In the genomic region with DNA sequence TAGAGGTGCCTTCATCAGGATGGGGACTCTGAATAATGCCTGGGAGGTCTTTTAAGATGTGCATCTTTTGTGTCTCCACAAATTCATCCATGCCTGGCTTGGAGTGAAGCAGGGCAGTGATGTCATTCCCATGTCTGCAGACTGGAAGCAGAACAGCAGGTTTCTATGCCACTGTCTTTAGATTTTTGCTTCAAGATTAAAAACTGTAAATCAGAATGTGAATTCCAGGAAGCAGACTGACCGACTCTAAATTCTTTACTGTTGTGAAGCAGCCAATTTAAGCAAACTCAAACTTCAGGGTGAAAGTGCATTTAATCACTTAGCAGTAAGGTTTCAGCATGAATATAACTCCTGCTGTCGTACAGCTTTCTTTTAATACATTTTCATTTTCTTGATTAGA, we compare ENCODE assay signal across 30 cellular contexts.
A peak's percentile ranks its signal among the peaks of the same experiment; 100 is the strongest.
DNase-seq lines count a peak whose midpoint lies in the region; ATAC-seq and TF ChIP-seq lines count a peak whose summit lies in the region.
"Had no signal": no experiment of that assay in that cellular context is flagged by ENCODE, and none has a peak within 500 bp of the region (broad histone marks: within the 10 kb centered on the region; RNA-seq: fewer than 3 reads in every experiment).

No MANE protein-coding gene starts in this region.

- POLR2A ChIA-PET in PC-3 (lab: Charles Lee; ENCODE audit: unreplicated experiment): no interaction called here

- H3K9me2 ChIP-seq in PC-3 (replicated peaks; ENCODE audit: low read length): no peaks in the 10 kb centered on the region

- H3K4me1 ChIP-seq in subcutaneous abdominal adipose tissue (ENCODE audit: control insufficient read depth in 5 of 5, insufficient read depth in 5 of 5, low read length in 5 of 5): peaks cover 0 to 23% (median 10%) of the 10 kb centered on the region in 5 donors
- no peaks in the 10 kb centered on the region for H3K4me1 ChIP-seq in PC-3 (ENCODE audit: insufficient read depth, low read length)

- H3K36me3 Mint-ChIP-seq in mesothelial cell of epicardium: no peaks in the 10 kb centered on the region
- H3K36me3 Mint-ChIP-seq: naive thymus-derived CD4-positive, alpha-beta T cell; T-cell had no signal

- no peaks in the 10 kb centered on the region for H3F3A ChIP-seq in PC-3 (ENCODE audit: low read length, unreplicated experiment)

- no peak overlapping the region for H3K4me3 ChIP-seq in subcutaneous abdominal adipose tissue (ENCODE audit: low read depth in 1 of 5, low read length in 5 of 5)
- no peak overlapping the region for H3K4me3 ChIP-seq in PC-3 (ENCODE audit: low read length)
- H3K4me3 ChIP-seq: cardiac muscle cell had no signal

- no peak overlapping the region for H3K4me2 ChIP-seq in PC-3 (ENCODE audit: low read length)

- peak overlapping the region; percentile 59 for H3K27ac Mint-ChIP-seq in mesothelial cell of epicardium
- H3K27ac Mint-ChIP-seq: activated T-helper 2 cell treated with anti-CD3 and anti-CD28 coated beads, Interferon-gamma antibody, Interleukin-2, Interleukin-4, amounts not matched to agents 10 μg/mL and 5 μg/mL and 100 μg/mL, durations not matched to agents 14 hours and 24 hours and 36 hours; naive thymus-derived CD4-positive, alpha-beta T cell; stimulated activated naive CD8-positive, alpha-beta T cell treated with anti-CD3 and anti-CD28 coated beads, Interleukin-15, Interleukin-2, amounts not matched to agents 100 ng/mL and 50 ng/mL, for 24 hours; T-cell had no signal

- DNase-seq in GM03348 (ENCODE audit: low spot score) (peak; percentile 12), astrocyte of the hippocampus (ENCODE audit: low read depth, low spot score) (peak; percentile 43), mesothelial cell of epicardium (ENCODE audit: low spot score in 2 of 2, unreplicated experiment in 2 of 2) (no peak), PC-3 (no peak), NCI-H2196 (lab: John Stamatoyannopoulos, UW; ENCODE audit: unreplicated experiment) (no peak)
- DNase-seq in activated CD4-positive, CD25-positive, alpha-beta regulatory T cell treated with anti-CD3 and anti-CD28 coated beads, Interleukin-2, amount 50 U/mL, for 72 hours: no peak
- DNase-seq: activated CD4-positive, alpha-beta T cell treated with anti-CD3 and anti-CD28 coated beads for 48 hours; activated CD8-positive, alpha-beta memory T cell treated with anti-CD3 and anti-CD28 coated beads for 24 hours; activated naive CD4-positive, alpha-beta T cell treated with anti-CD3 and anti-CD28 coated beads, Interleukin-2, amount 50 U/mL, for 16 hours; activated T-cell treated with anti-CD3 and anti-CD28 coated beads for 4 hours; amniotic stem cell; COR-L47; DMS53; foreskin fibroblast; left ventricle myocardium superior; naive thymus-derived CD4-positive, alpha-beta T cell; NCI-H82; nucleus accumbens; SIG-M5; small intestine; stimulated activated CD4-positive, alpha-beta T cell treated with anti-CD3 and anti-CD28 coated beads, Interleukin-1b, Interleukin-23, amount 100 ng/mL, for 48 hours; stimulated activated CD8-positive, alpha-beta memory T cell treated with anti-CD3 and anti-CD28 coated beads, Interleukin-4, amount 100 ng/mL, for 48 hours; T-cell; WERI-Rb-1 had no signal

- H3K4me1 Mint-ChIP-seq in mesothelial cell of epicardium: peaks cover 16% of the 10 kb centered on the region
- H3K4me1 Mint-ChIP-seq: naive thymus-derived CD4-positive, alpha-beta T cell; T-cell had no signal

- peaks cover 2% of the 10 kb centered on the region for H3K27me3 Mint-ChIP-seq in mesothelial cell of epicardium (ENCODE audit: low read depth)
- H3K27me3 Mint-ChIP-seq: naive thymus-derived CD4-positive, alpha-beta T cell; stimulated activated naive CD8-positive, alpha-beta T cell treated with anti-CD3 and anti-CD28 coated beads, Interleukin-15, Interleukin-2, amounts not matched to agents 100 ng/mL and 50 ng/mL, for 24 hours; T-cell had no signal

- TF ChIP-seq CTCF in mesothelial cell of epicardium (IDR thresholded peaks at IDR 0.05; ENCODE audit: unreplicated experiment) (no peak), PC-3 (conservative IDR thresholded peaks at IDR 0.05; ENCODE audit: low read depth, low read length) (no peak)

- H3K27ac ChIP-seq in subcutaneous abdominal adipose tissue (ENCODE audit: low read depth, low read length) (peak overlapping the region; percentile 24), PC-3 (ENCODE audit: low read length) (no peak overlapping the region)
- H3K27ac ChIP-seq: C4-2B, cardiac muscle cell, WERI-Rb-1 had no signal

- H3K27me3 ChIP-seq in subcutaneous abdominal adipose tissue (ENCODE audit: control insufficient read depth in 5 of 5, insufficient read depth in 4 of 5, low read length in 5 of 5): no peaks in the 10 kb centered on the region
- H3K27me3 ChIP-seq in PC-3 (ENCODE audit: low read length): no peaks in the 10 kb centered on the region
- H3K27me3 ChIP-seq: cardiac muscle cell had no signal

- intact Hi-C loops in PC-3 (cut with micrococcal nuclease): no loop called here

- H3K9ac ChIP-seq in subcutaneous abdominal adipose tissue (ENCODE audit: low read length in 5 of 5): peak overlapping the region in 1 of 5 donors; percentile 4
- H3K9ac ChIP-seq in PC-3 (ENCODE audit: low read length): no peak overlapping the region

- CTCF ChIA-PET in PC-3 (lab: Charles Lee): no interaction called here

- peaks cover 4% of the 10 kb centered on the region for H3K9me3 Mint-ChIP-seq in mesothelial cell of epicardium
- H3K9me3 Mint-ChIP-seq: activated T-helper 2 cell treated with anti-CD3 and anti-CD28 coated beads, Interferon-gamma antibody, Interleukin-2, Interleukin-4, amounts not matched to agents 10 μg/mL and 5 μg/mL and 100 μg/mL, durations not matched to agents 14 hours and 24 hours and 36 hours; stimulated activated naive CD8-positive, alpha-beta T cell treated with anti-CD3 and anti-CD28 coated beads, Interleukin-15, Interleukin-2, amounts not matched to agents 100 ng/mL and 50 ng/mL, for 24 hours; T-cell had no signal

- no peaks in the 10 kb centered on the region for H4K20me1 ChIP-seq in PC-3 (ENCODE audit: low read length)

- no peak for ATAC-seq in PC-3
- ATAC-seq: HCT116; left ventricle myocardium superior; naive thymus-derived CD4-positive, alpha-beta T cell; T-cell had no signal

- BruUV-seq in PC-3 (replicated peaks; lab: Mats Ljungman, UMichigan): no TSS peak

- no peaks in the 10 kb centered on the region for H3K36me3 ChIP-seq in subcutaneous abdominal adipose tissue (ENCODE audit: control insufficient read depth in 5 of 5, insufficient read depth in 5 of 5, low read length in 5 of 5)
- H3K36me3 ChIP-seq in PC-3 (ENCODE audit: low read depth, low read length): no peaks in the 10 kb centered on the region
- H3K36me3 ChIP-seq: cardiac muscle cell, WERI-Rb-1 had no signal

- no peak overlapping the region for H3K4me3 Mint-ChIP-seq in mesothelial cell of epicardium
- H3K4me3 Mint-ChIP-seq: naive thymus-derived CD4-positive, alpha-beta T cell; stimulated activated naive CD8-positive, alpha-beta T cell treated with anti-CD3 and anti-CD28 coated beads, Interleukin-15, Interleukin-2, amounts not matched to agents 100 ng/mL and 50 ng/mL, for 24 hours; T-cell had no signal

- no peak overlapping the region for H2AFZ ChIP-seq in PC-3 (ENCODE audit: low read length)

- no peaks in the 10 kb centered on the region for H3K9me3 ChIP-seq in subcutaneous abdominal adipose tissue (ENCODE audit: control insufficient read depth in 5 of 5, low read length in 5 of 5)
- H3K9me3 ChIP-seq in PC-3 (ENCODE audit: low read length): no peaks in the 10 kb centered on the region

- H3K79me2 ChIP-seq in PC-3 (ENCODE audit: low read length): no peaks in the 10 kb centered on the region

Comparison
In these comparisons a context has a peak if more than half of its experiments do, and no peak if none do; other contexts are left out.
1. DNase-seq: peak in GM03348 (single experiment) and astrocyte of the hippocampus (single experiment); none in mesothelial cell of epicardium (0 of 2), activated CD4-positive, CD25-positive, alpha-beta regulatory T cell treated with anti-CD3 and anti-CD28 coated beads, Interleukin-2, amount 50 U/mL, for 72 hours (single experiment), PC-3 (single experiment) and NCI-H2196 (single experiment).